In genomic region chr20:49046087-49046900, GRCh38 we compare ENCODE assay signal across 8 cellular contexts. TPM values are rescaled to one million over a fixed set of nuclear protein-coding genes. Genes with fewer than 3 reads are reported as not detected.
DNase-seq lines count a peak whose midpoint lies in the region; ATAC-seq and TF ChIP-seq lines count a peak whose summit lies in the region.

TSS of gene CSE1L (plus strand) at chr20:49046312. CDS start at chr20:49058464, 12,152 bp downstream.

- peaks cover 8% of the 10 kb centered on the region for H3K36me3 Mint-ChIP-seq in activated T-cell treated with anti-CD3 and anti-CD28 coated beads, Interleukin-2, amount 50 U/mL, for 4 hours (ENCODE audit: insufficient read depth)

- H3K36me3 ChIP-seq in Panc1 (ENCODE audit: control insufficient read depth, insufficient read depth, low read length) (no peaks in the 10 kb centered on the region), esophagus (ENCODE audit: control insufficient read depth in 2 of 2, insufficient read depth in 2 of 2, low read length in 1 of 2) (no peaks in the 10 kb centered on the region), mucosa of stomach (ENCODE audit: control insufficient read depth, insufficient read depth, low read length) (no peaks in the 10 kb centered on the region)

- CTCF ChIA-PET in Panc1 (lab: Charles Lee), result no interaction called here

- H3K4me3 ChIP-seq in Panc1 (ENCODE audit: low read depth in 2 of 2, low read length in 2 of 2) (peak within 1 kb of the TSS; percentile 71 to 99), esophagus (ENCODE audit: low read depth in 1 of 2, low read length in 2 of 2) (peak within 1 kb of the TSS; percentile 88 to 98), mucosa of stomach (ENCODE audit: low read length) (peak within 1 kb of the TSS; percentile 52)

- ATAC-seq in GM21723 (IDR thresholded peaks at IDR 0.05; ENCODE audit: unreplicated experiment) (peak; percentile 83), Panc1 (peak; percentile 96)
- peak; percentile 92 to 93 for ATAC-seq in activated T-cell treated with anti-CD3 and anti-CD28 coated beads, Interleukin-2, amount 50 U/mL, for 4 hours

- in situ Hi-C loops in Panc1 (cut with HindIII; ENCODE audit: low pct_unique_long_range_greater_than_20kb, low sequenced_read_pairs), result no loop called here

- peak within 1 kb of the TSS; percentile 98 for H3K4me3 Mint-ChIP-seq in activated T-cell treated with anti-CD3 and anti-CD28 coated beads, Interleukin-2, amount 50 U/mL, for 4 hours

- peak; percentile 98 for DNase-seq in DMS53 (lab: John Stamatoyannopoulos, UW)
- peak; percentile 95 for DNase-seq in KG1 (lab: John Stamatoyannopoulos, UW)
- peak; percentile 67 for DNase-seq in Panc1 (ENCODE audit: low read depth, low spot score)
- peak; percentile 93 for DNase-seq in activated T-cell treated with anti-CD3 and anti-CD28 coated beads, Interleukin-2, amount 50 U/mL, for 4 hours
- DNase-seq in stimulated activated CD8-positive, alpha-beta memory T cell treated with anti-CD3 and anti-CD28 coated beads, Interleukin-7, amount 100 ng/mL, for 1 hour (ENCODE audit: low read depth in 2 of 2), result peak; percentile 91

- H3K27me3 ChIP-seq in Panc1 (ENCODE audit: control insufficient read depth, insufficient read depth, low read length) (no peaks in the 10 kb centered on the region), esophagus (ENCODE audit: control insufficient read depth in 1 of 2, insufficient read depth in 2 of 2, low read length in 2 of 2) (no peaks in the 10 kb centered on the region), mucosa of stomach (ENCODE audit: control insufficient read depth, insufficient read depth, low read length) (no peaks in the 10 kb centered on the region)

- intact Hi-C loops in Panc1 (cut with micrococcal nuclease; ENCODE audit: unreplicated experiment), result no loop called here

- H3K27me3 Mint-ChIP-seq in activated T-cell treated with anti-CD3 and anti-CD28 coated beads, Interleukin-2, amount 50 U/mL, for 4 hours (ENCODE audit: low read depth), result no peaks in the 10 kb centered on the region

- H3K9me3 ChIP-seq in Panc1 (ENCODE audit: control insufficient read depth, insufficient read depth, low read depth, low read length) (no peaks in the 10 kb centered on the region), esophagus (ENCODE audit: control insufficient read depth in 2 of 2, insufficient read depth in 1 of 2, low read depth in 1 of 2, low read length in 1 of 2) (no peaks in the 10 kb centered on the region), mucosa of stomach (ENCODE audit: control insufficient read depth, low read length) (no peaks in the 10 kb centered on the region)

- peak within 1 kb of the TSS; percentile 81 for H3K9ac ChIP-seq in mucosa of stomach (ENCODE audit: low read length)

- H3K4me1 ChIP-seq in Panc1 (ENCODE audit: control insufficient read depth, insufficient read depth, low read length), result peaks cover 9% of the 10 kb centered on the region
- peaks cover 0 to 3% of the 10 kb centered on the region in 2 donors for H3K4me1 ChIP-seq in esophagus (ENCODE audit: control insufficient read depth in 2 of 2, insufficient read depth in 2 of 2, low read length in 1 of 2)
- H3K4me1 ChIP-seq in mucosa of stomach (ENCODE audit: control insufficient read depth, insufficient read depth, low read length), result peaks cover 12% of the 10 kb centered on the region

- peaks cover 33% of the 10 kb centered on the region for H3K4me1 Mint-ChIP-seq in activated T-cell treated with anti-CD3 and anti-CD28 coated beads, Interleukin-2, amount 50 U/mL, for 4 hours (ENCODE audit: low read depth)

- BruUV-seq in Panc1 (replicated peaks; lab: Mats Ljungman, UMichigan), result no TSS peak

- POLR2A ChIA-PET in Panc1 (lab: Charles Lee), result interaction anchor here (0.6 kb wide), 1 partner anchor 32 kb away, joined by 4 read pairs; no protein-coding TSS in a partner anchor

- no peaks in the 10 kb centered on the region for H3K9me3 Mint-ChIP-seq in activated T-cell treated with anti-CD3 and anti-CD28 coated beads, Interleukin-2, amount 50 U/mL, for 4 hours

- 0% methylated on average over 77 to 80 of the region's 80 CpGs for WGBS in esophagus, 2 donors

- H3K27ac ChIP-seq in Panc1 (ENCODE audit: low read length), result peak within 1 kb of the TSS; percentile 93
- H3K27ac ChIP-seq in esophagus (ENCODE audit: low read depth in 2 of 2, low read length in 1 of 2), result peak within 1 kb of the TSS; percentile 96 to 98

- TF ChIP-seq CTCF in Panc1 (IDR thresholded peaks at IDR 0.05), result no peak

RNA-seq across cellular contexts. Expression of gene CSE1L, which starts in this region (rescaled TPM):
- 133 TPM for total RNA-seq in Panc1 (2021; ENCODE audit: unreplicated experiment)
- polyA plus RNA-seq in Panc1 (2012; ENCODE audit: insufficient read length), result 42.3 TPM
- total RNA-seq in activated T-cell treated with anti-CD3 and anti-CD28 coated beads, Interleukin-2, amount 50 U/mL, for 4 hours, result 100 to 1,000 TPM; 135 to 151 (median 141) TPM
- polyA plus RNA-seq in esophagus, result 10 to 100 TPM; 23.1 to 37.8 TPM

Comparison
In these comparisons a context has a peak if more than half of its experiments do, and no peak if none do; other contexts are left out.
1. Peak in every context shown above with its lines: DNase-seq, ATAC-seq, H3K4me3 ChIP-seq and H3K27ac ChIP-seq.